In the genomic region with DNA sequence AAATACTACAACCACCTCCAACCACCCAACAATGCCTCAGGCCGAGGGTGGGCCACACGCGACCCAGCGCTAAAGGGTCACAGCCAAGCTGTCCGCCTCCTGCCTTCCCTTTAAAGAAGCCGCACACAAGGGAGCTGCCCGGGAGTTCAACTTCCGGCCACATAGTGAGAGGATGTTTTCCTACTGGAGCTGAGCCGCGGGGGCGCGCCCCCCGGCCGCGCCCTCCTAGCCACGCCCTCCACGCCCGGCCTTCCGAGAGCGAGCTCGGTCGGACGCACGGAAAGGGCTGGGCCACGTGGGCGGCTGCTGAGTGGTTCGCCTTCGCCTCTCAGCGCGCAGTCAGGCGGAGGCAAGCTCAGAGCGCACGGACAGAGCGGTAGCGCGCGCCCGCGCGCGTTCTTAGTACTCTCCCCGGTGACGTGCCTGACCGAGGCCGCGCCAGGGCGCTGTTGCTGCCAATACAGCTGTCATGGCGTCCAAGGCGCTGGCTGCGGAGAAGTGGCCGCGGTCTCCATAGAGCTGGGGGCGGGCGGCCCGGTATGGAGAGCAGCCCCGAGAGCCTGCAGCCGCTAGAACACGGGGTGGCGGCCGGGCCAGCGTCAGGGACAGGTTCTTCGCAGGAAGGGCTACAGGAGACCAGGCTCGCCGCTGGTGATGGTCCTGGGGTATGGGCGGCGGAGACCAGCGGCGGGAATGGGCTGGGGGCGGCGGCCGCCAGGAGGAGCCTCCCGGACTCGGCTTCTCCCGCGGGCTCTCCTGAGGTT, we compare ENCODE assay signal across 8 cellular contexts. TPM values are rescaled to one million over a fixed set of nuclear protein-coding genes. Genes with fewer than 3 reads are reported as not detected.
DNase-seq lines count a peak whose midpoint lies in the region; ATAC-seq and TF ChIP-seq lines count a peak whose summit lies in the region.

A gene with protein sequence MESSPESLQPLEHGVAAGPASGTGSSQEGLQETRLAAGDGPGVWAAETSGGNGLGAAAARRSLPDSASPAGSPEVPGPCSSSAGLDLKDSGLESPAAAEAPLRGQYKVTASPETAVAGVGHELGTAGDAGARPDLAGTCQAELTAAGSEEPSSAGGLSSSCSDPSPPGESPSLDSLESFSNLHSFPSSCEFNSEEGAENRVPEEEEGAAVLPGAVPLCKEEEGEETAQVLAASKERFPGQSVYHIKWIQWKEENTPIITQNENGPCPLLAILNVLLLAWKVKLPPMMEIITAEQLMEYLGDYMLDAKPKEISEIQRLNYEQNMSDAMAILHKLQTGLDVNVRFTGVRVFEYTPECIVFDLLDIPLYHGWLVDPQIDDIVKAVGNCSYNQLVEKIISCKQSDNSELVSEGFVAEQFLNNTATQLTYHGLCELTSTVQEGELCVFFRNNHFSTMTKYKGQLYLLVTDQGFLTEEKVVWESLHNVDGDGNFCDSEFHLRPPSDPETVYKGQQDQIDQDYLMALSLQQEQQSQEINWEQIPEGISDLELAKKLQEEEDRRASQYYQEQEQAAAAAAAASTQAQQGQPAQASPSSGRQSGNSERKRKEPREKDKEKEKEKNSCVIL (plus strand): TSS at position 446 of the 764 bp plus-strand sequence. CDS start 94 bp downstream, at position 540.

- ATAC-seq in GM21515 (IDR thresholded peaks at IDR 0.05; ENCODE audit: unreplicated experiment): peak; percentile 96

- peak within 1 kb of the TSS; percentile 80 for H3K4me3 ChIP-seq in OCI-LY3 (ENCODE audit: low read length)

- TF ChIP-seq CTCF in OCI-LY3 (IDR thresholded peaks at IDR 0.05; ENCODE audit: low read depth, low read length) (peak; percentile 24; the same call in 1 of the 2 replicates), endothelial cell (IDR thresholded peaks at IDR 0.05; ENCODE audit: unreplicated experiment) (no peak), mesothelial cell of epicardium (IDR thresholded peaks at IDR 0.05; ENCODE audit: unreplicated experiment) (peak; percentile 61)

- H3K9me3 ChIP-seq in OCI-LY3 (ENCODE audit: insufficient read depth, low read length): no peaks in the 10 kb centered on the region

- H3K4me1 ChIP-seq in OCI-LY3 (ENCODE audit: low read length): peaks cover 13% of the 10 kb centered on the region

- H3K27ac ChIP-seq in OCI-LY3 (ENCODE audit: low read length): peak within 1 kb of the TSS; percentile 53

- H3K27me3 Mint-ChIP-seq in endothelial cell (ENCODE audit: unreplicated experiment) (peaks cover 4% of the 10 kb centered on the region), mesothelial cell of epicardium (ENCODE audit: low read depth) (no peaks in the 10 kb centered on the region)

- H2AFZ ChIP-seq in OCI-LY3 (ENCODE audit: low read depth, low read length): peak within 1 kb of the TSS; percentile 96

- H3K9me3 Mint-ChIP-seq in endothelial cell (ENCODE audit: unreplicated experiment) (no peaks in the 10 kb centered on the region), mesothelial cell of epicardium (peaks cover 5% of the 10 kb centered on the region)

- H3K9ac ChIP-seq in OCI-LY3 (ENCODE audit: low read length): peak within 1 kb of the TSS; percentile 84

- no peaks in the 10 kb centered on the region for H4K20me1 ChIP-seq in OCI-LY3 (ENCODE audit: insufficient read depth, low read length)

- H3K4me2 ChIP-seq in OCI-LY3 (ENCODE audit: low read length): peak within 1 kb of the TSS; percentile 92

- no peaks in the 10 kb centered on the region for H3K36me3 Mint-ChIP-seq in endothelial cell (ENCODE audit: low read depth, unreplicated experiment)
- no peaks in the 10 kb centered on the region for H3K36me3 Mint-ChIP-seq in mesothelial cell of epicardium

- H3K4me1 Mint-ChIP-seq in endothelial cell (ENCODE audit: unreplicated experiment) (peaks cover 8% of the 10 kb centered on the region), mesothelial cell of epicardium (peaks cover 15% of the 10 kb centered on the region)

- H3K4me3 Mint-ChIP-seq in endothelial cell (ENCODE audit: unreplicated experiment) (peak within 1 kb of the TSS; percentile 97), mesothelial cell of epicardium (no peak within 1 kb of the TSS)

- no peaks in the 10 kb centered on the region for H3K79me2 ChIP-seq in OCI-LY3 (ENCODE audit: low read length)

- DNase-seq in DMS 273 treated with DMSO at 0.1 percent for 48 hours (lab: John Stamatoyannopoulos, UW): peak; percentile 89
- DNase-seq in HuH-7 (ENCODE audit: low spot score): peak; percentile 91
- DNase-seq in activated CD8-positive, alpha-beta memory T cell treated with anti-CD3 and anti-CD28 coated beads, Interleukin-2, amount 50 U/mL, for 48 hours: peak; percentile 96
- peak; percentile 96 for DNase-seq in endothelial cell (ENCODE audit: low spot score)
- peak; percentile 95 for DNase-seq in mesothelial cell of epicardium (ENCODE audit: low spot score in 2 of 2, unreplicated experiment in 2 of 2)
- peak; percentile 95 to 99 for DNase-seq in stimulated activated CD8-positive, alpha-beta memory T cell treated with anti-CD3 and anti-CD28 coated beads, Interleukin-15, amount 100 ng/mL, for 48 hours (ENCODE audit: low read depth in 2 of 2)

- no peaks in the 10 kb centered on the region for H3K27me3 ChIP-seq in OCI-LY3 (ENCODE audit: low read depth, low read length)

- H3K27ac Mint-ChIP-seq in endothelial cell (ENCODE audit: unreplicated experiment) (peak within 1 kb of the TSS; percentile 83), mesothelial cell of epicardium (peak within 1 kb of the TSS; percentile 100)

- no peaks in the 10 kb centered on the region for H3K36me3 ChIP-seq in OCI-LY3 (replicated peaks; ENCODE audit: low read depth, low read length)

RNA-seq across cellular contexts. Expression of the gene that starts here (rescaled TPM):
- total RNA-seq in endothelial cell (ENCODE audit: unreplicated experiment) (14.2 TPM), mesothelial cell of epicardium (27.6 to 30.1 TPM (median 29.3 TPM) in 3 replicates)

Comparison
In these comparisons a context has a peak if more than half of its experiments do, and no peak if none do; other contexts are left out.
1. Peak in every context shown above with its lines: DNase-seq, ATAC-seq, H3K4me3 ChIP-seq and H3K27ac ChIP-seq.